8 cellular contexts compared by ENCODE assay signal in the genomic region with DNA sequence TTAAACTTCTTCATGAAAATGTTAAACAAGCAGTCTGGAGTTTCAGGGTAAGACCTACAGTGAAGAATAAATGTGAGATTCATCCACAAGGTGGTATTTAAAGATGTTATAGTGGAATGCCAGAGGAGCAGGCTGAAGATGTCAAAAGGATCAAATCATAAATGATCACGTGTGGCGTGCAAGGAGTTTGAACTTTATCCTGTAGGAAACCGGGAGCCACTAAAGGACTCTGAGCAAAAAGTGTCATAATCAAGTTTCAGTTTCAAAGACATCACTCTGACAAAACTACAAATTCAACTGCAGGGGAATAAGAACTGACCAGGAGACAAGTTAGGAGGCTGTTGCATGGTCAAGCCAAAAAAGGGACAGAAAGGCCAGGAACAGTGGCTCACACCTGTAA. TPM values are rescaled to one million over a fixed set of nuclear protein-coding genes. Genes with fewer than 3 reads are reported as not detected.
"Had no signal": no experiment of that assay in that cellular context is flagged by ENCODE, and none has a peak within 500 bp of the region (broad histone marks: within the 10 kb centered on the region; RNA-seq: fewer than 3 reads in every experiment).

No MANE protein-coding gene starts in this region.

- H3K9ac ChIP-seq: GM23248 had no signal

- ATAC-seq: HCT116, K562 had no signal

- H3K4me3 ChIP-seq: GM23248, HAP-1, K562 had no signal

- H3K27ac Mint-ChIP-seq: HFFc6 had no signal

- H3K9me3 Mint-ChIP-seq: HFFc6 had no signal

- H3K4me3 Mint-ChIP-seq: HFFc6 had no signal

- DNase-seq: GM23248, GOT3, H7, HFFc6, IMR-90 had no signal

- H3K36me3 ChIP-seq: HAP-1 had no signal

- H2AFZ ChIP-seq: GM23248 had no signal

- H3K9me3 ChIP-seq: HAP-1 had no signal

- H3K27ac ChIP-seq: GM23248 had no signal

RNA-seq across cellular contexts. Expression of gene SLC23A3, which starts 29.1 kb away (rescaled TPM):
- total RNA-seq: H7 had no signal
